Comparison of ENCODE assay signal across 10 cellular contexts in the genomic region with DNA sequence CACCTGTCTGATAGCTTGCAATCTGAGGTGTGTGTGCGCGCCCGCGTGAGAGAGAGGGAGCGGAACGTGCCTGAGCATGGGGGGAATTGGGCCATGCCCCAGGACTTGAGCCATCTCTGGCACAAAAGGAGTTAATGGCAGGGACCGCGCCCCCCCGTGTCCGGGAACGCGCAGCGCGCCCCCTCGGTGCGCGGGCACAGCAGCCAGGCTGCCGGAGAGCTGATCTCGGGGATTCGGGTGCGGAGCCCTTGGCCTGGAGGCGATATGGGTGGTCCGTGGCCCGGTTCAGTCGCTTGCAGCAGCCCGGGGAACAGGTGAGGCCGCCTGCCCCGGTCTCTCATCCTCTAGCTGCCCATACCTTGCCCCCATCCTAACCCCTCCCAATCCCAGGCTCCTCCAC. TPM values are rescaled to one million over a fixed set of nuclear protein-coding genes. Genes with fewer than 3 reads are reported as not detected.
DNase-seq lines count a peak whose midpoint lies in the region; ATAC-seq and TF ChIP-seq lines count a peak whose summit lies in the region.
"Had no signal": no experiment of that assay in that cellular context is flagged by ENCODE, and none has a peak within 500 bp of the region (broad histone marks: within the 10 kb centered on the region; RNA-seq: fewer than 3 reads in every experiment).

A gene (plus strand): TSS at position 191 of the 400 bp plus-strand sequence. CDS start 2,909 bp downstream, outside the sequence.

- peaks cover 8% of the 10 kb centered on the region for H3F3A ChIP-seq in neural progenitor cell (ENCODE audit: low read depth)

- H3K36me3 Mint-ChIP-seq in neural progenitor cell: peaks cover 5% of the 10 kb centered on the region

- peak within 1 kb of the TSS; percentile 92 for H3K4me3 Mint-ChIP-seq in neural progenitor cell
- H3K4me3 Mint-ChIP-seq: activated CD4-positive, alpha-beta T cell treated with anti-CD3 and anti-CD28 coated beads for 36 hours had no signal

- peak within 1 kb of the TSS; percentile 80 for H3K4me2 ChIP-seq in neural progenitor cell

- TF ChIP-seq CTCF in esophagus squamous epithelium (IDR thresholded peaks at IDR 0.05) (no peak), neural progenitor cell (IDR thresholded peaks at IDR 0.05) (no peak), colonic mucosa (IDR thresholded peaks at IDR 0.05) (no peak)

- intact Hi-C loops in esophagus squamous epithelium (cut with DNase I): no loop called here
- intact Hi-C loops in colonic mucosa (cut with DNase I): no loop called here

- no peaks in the 10 kb centered on the region for H4K20me1 ChIP-seq in neural progenitor cell (ENCODE audit: low read depth)

- H3K27ac Mint-ChIP-seq in neural progenitor cell: peak within 1 kb of the TSS; percentile 66
- H3K27ac Mint-ChIP-seq: activated CD4-positive, alpha-beta T cell treated with anti-CD3 and anti-CD28 coated beads for 36 hours had no signal

- H3K27ac ChIP-seq in HUES64 (ENCODE audit: low read depth, low read length) (no peak within 1 kb of the TSS), esophagus squamous epithelium (no peak within 1 kb of the TSS), neural progenitor cell (no peak within 1 kb of the TSS), colonic mucosa (no peak within 1 kb of the TSS)

- DNase-seq in AG20443 (ENCODE audit: low spot score): peak; percentile 34
- DNase-seq in esophagus squamous epithelium (lab: John Stamatoyannopoulos, UW): no peak
- peak; percentile 63 for DNase-seq in neural progenitor cell (ENCODE audit: low spot score)
- no peak for DNase-seq in NCI-H526 treated with DMSO at 0.1 percent for 48 hours (lab: John Stamatoyannopoulos, UW)
- no peak for DNase-seq in colonic mucosa
- no peak for DNase-seq in MG63
- DNase-seq: activated CD4-positive, alpha-beta T cell treated with anti-CD3 and anti-CD28 coated beads for 36 hours; NCI-H1930 had no signal

- no peak for ATAC-seq in GM19395 (IDR thresholded peaks at IDR 0.05; ENCODE audit: unreplicated experiment)
- ATAC-seq: activated CD4-positive, alpha-beta T cell treated with anti-CD3 and anti-CD28 coated beads for 36 hours had no signal

- H3K79me2 ChIP-seq in neural progenitor cell (ENCODE audit: low read depth): peaks cover 4% of the 10 kb centered on the region

- peaks cover 22% of the 10 kb centered on the region for H3K4me1 Mint-ChIP-seq in neural progenitor cell

- H3K36me3 ChIP-seq in HUES64 (ENCODE audit: insufficient read depth, low read length) (peaks cover 11% of the 10 kb centered on the region; the same call in 1 of the 2 replicates), esophagus squamous epithelium (peaks cover 0 to 36% (median 0%) of the 10 kb centered on the region in 3 donors), neural progenitor cell (no peaks in the 10 kb centered on the region), colonic mucosa (no peaks in the 10 kb centered on the region), MG63 (no peaks in the 10 kb centered on the region)

- H3K9me3 ChIP-seq in HUES64 (ENCODE audit: insufficient read depth, low read depth, low read length): no peaks in the 10 kb centered on the region
- no peaks in the 10 kb centered on the region for H3K9me3 ChIP-seq in esophagus squamous epithelium
- H3K9me3 ChIP-seq in neural progenitor cell (ENCODE audit: low read depth): no peaks in the 10 kb centered on the region
- no peaks in the 10 kb centered on the region for H3K9me3 ChIP-seq in colonic mucosa
- no peaks in the 10 kb centered on the region for H3K9me3 ChIP-seq in MG63

- H3K9me3 Mint-ChIP-seq in neural progenitor cell: peaks cover 8% of the 10 kb centered on the region

- TF ChIP-seq POLR2A in esophagus squamous epithelium (IDR thresholded peaks at IDR 0.05): no peak

- peaks cover 12% of the 10 kb centered on the region for H3K27me3 Mint-ChIP-seq in neural progenitor cell (ENCODE audit: insufficient read depth, low read depth)
- H3K27me3 Mint-ChIP-seq: activated CD4-positive, alpha-beta T cell treated with anti-CD3 and anti-CD28 coated beads for 36 hours had no signal

- peaks cover 16% of the 10 kb centered on the region; the same call in 1 of the 2 replicates for H3K4me1 ChIP-seq in HUES64 (ENCODE audit: insufficient read depth, low read length)
- peaks cover 6 to 27% (median 12%) of the 10 kb centered on the region in 3 donors for H3K4me1 ChIP-seq in esophagus squamous epithelium
- no peaks in the 10 kb centered on the region for H3K4me1 ChIP-seq in neural progenitor cell
- H3K4me1 ChIP-seq in colonic mucosa: no peaks in the 10 kb centered on the region

- H3K4me3 ChIP-seq in HUES64 (ENCODE audit: low read length) (peak within 1 kb of the TSS; percentile 67), esophagus squamous epithelium (peak within 1 kb of the TSS in 3 of 4 donors; percentile 16 to 54 (median 24)), neural progenitor cell (peak within 1 kb of the TSS; percentile 68), colonic mucosa (no peak within 1 kb of the TSS), MG63 (no peak within 1 kb of the TSS)

- WGBS in HUES64: 2% methylated on average over 28 of the region's 28 CpGs
- 48% methylated on average over 14 of the region's 28 CpGs; no CpG with 5 or more reads in 1 of the 2 donors for WGBS in esophagus squamous epithelium, 2 donors

- no peak within 1 kb of the TSS for H2AFZ ChIP-seq in neural progenitor cell (replicated peaks)

- H3K9ac ChIP-seq in HUES64 (ENCODE audit: low read depth, low read length) (0 out of 2 replicates have a peak within 1 kb of the TSS, but pooled peaks have one; percentile 36), neural progenitor cell (no peak within 1 kb of the TSS), colonic mucosa (ENCODE audit: low read depth in 2 of 2, low read length in 2 of 2) (no peak within 1 kb of the TSS)

- H3K27me3 ChIP-seq in HUES64 (ENCODE audit: insufficient read depth, low read length) (no peaks in the 10 kb centered on the region), esophagus squamous epithelium (no peaks in the 10 kb centered on the region), neural progenitor cell (no peaks in the 10 kb centered on the region), colonic mucosa (no peaks in the 10 kb centered on the region), MG63 (no peaks in the 10 kb centered on the region)

RNA-seq across cellular contexts. Expression of the gene that starts here (rescaled TPM):
- 11.4 TPM for polyA plus RNA-seq in HUES64 (2013, experiment 1 of 2)
- polyA plus RNA-seq in HUES64 (2013, experiment 2 of 2): 11.5 TPM
- total RNA-seq in esophagus squamous epithelium: under 1 TPM in 3 of 4 donors, not detected in 1; 0.21 to 0.38 (median 0.23) TPM
- 10.0 and 16.0 TPM in 2 replicates for total RNA-seq in neural progenitor cell (ENCODE audit: low replicate concordance)
- total RNA-seq in colonic mucosa: under 1 TPM; 0.67 to 0.82 TPM
- total RNA-seq in MG63 (2014; rRNA removed; shearing (Covaris generic); ENCODE audit: low replicate concordance): 0.07 and 0.10 TPM in 2 replicates

Comparison
In these comparisons a context has a peak if more than half of its experiments do, and no peak if none do; other contexts are left out.
1. DNase-seq: peak in AG20443 (single experiment) and neural progenitor cell (single experiment); none in esophagus squamous epithelium (single experiment), NCI-H526 treated with DMSO at 0.1 percent for 48 hours (single experiment), colonic mucosa (single experiment) and MG63 (single experiment).
2. H3K4me3 ChIP-seq: peak in HUES64 (single experiment), esophagus squamous epithelium (3 of 4) and neural progenitor cell (single experiment); none in colonic mucosa (single experiment) and MG63 (single experiment).